8 cellular contexts compared by ENCODE assay signal in the genomic region with DNA sequence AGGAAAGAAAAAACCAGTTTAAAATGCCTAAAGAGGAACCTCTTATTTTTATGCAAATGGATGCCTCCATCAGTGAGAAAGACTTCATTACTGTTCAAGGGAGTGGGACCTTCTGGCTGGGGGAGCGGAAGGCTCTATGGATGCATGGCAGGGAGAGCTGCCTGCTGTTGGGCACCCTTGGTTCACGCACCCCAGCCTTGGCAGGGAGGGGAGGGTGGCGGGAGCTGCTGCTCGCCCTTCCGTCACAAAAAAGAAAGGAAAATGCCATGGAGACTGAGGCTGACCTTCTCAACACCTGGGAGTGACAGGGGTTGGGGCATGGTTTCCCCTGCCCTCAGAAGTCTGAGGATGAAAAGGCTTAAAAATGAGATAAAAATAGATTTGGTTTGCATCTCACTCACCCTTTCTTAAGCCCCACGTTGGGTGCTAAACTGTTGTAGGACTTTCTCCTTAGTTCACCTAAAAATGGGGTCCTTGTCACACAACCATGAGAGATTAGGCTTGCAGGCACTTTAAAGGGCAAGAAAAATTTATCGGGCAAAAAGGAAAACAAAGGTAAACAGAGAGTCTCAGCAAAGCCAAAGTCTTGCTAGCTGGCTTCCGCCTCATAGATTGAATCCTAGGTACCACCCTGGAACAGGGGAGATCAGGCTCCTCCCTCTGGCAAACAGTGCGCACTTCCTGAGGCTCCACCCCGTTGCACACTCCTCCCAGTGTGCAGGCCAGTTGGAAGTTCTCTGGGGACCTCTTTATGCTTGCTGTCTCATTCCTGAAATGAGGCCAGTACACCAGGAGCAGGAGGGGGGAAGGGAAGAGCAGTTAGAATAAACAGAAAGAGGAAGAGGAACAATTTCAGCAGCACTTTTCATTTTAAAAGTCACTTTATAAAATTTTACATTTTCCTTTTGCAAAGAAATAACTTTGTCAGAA. TPM values are rescaled to one million over a fixed set of nuclear protein-coding genes. Genes with fewer than 3 reads are reported as not detected.
DNase-seq lines count a peak whose midpoint lies in the region; ATAC-seq and TF ChIP-seq lines count a peak whose summit lies in the region.

No MANE protein-coding gene starts in this region.

- intact Hi-C loops in ascending aorta (cut with DNase I): loop anchor here (2.0 kb wide), 1 partner anchor 32 kb away; the partner anchor contains the start of genes ITFG1 and PHKB

- H3K4me1 ChIP-seq in ascending aorta (peaks cover 6 to 11% of the 10 kb centered on the region in 2 donors), urinary bladder (ENCODE audit: insufficient read depth) (no peaks in the 10 kb centered on the region)

- peak overlapping the region; percentile 89 to 99 (median 94) for H3K4me3 Mint-ChIP-seq in IgD-negative memory B cell

- H3K4me3 ChIP-seq in ascending aorta (peak overlapping the region in 1 of 2 donors; percentile 21), urinary bladder (ENCODE audit: low read depth, low read length) (no peak overlapping the region)

- peaks cover 14% of the 10 kb centered on the region for H3K36me3 Mint-ChIP-seq in IgD-negative memory B cell

- peak; percentile 68 for ATAC-seq in GM21447 (IDR thresholded peaks at IDR 0.05; ENCODE audit: unreplicated experiment)

- in situ Hi-C loops in GM13976 (cut with MboI; ENCODE audit: low sequenced_read_pairs, unreplicated experiment): no loop called here

- H3K9me3 ChIP-seq in ascending aorta: peaks cover 4 to 22% of the 10 kb centered on the region in 2 donors

- peak; percentile 64 for DNase-seq in GM13976 (ENCODE audit: low spot score)
- DNase-seq in ascending aorta (ENCODE audit: low spot score in 2 of 2): peak; percentile 31 to 86
- DNase-seq in lung microvascular endothelial cell (ENCODE audit: low read depth in 2 of 2): peak; percentile 42 to 74
- DNase-seq in NCI-H345 treated with DMSO at 0.1 percent for 48 hours (lab: John Stamatoyannopoulos, UW; ENCODE audit: unreplicated experiment): no peak
- no peak for DNase-seq in NCI-H1092 (lab: John Stamatoyannopoulos, UW)

- peak overlapping the region; percentile 90 to 98 (median 95) for H3K27ac Mint-ChIP-seq in IgD-negative memory B cell

- peaks cover 0 to 6% (median 3%) of the 10 kb centered on the region in 3 donors for H3K9me3 Mint-ChIP-seq in IgD-negative memory B cell

- H3K27me3 ChIP-seq in ascending aorta: no peaks in the 10 kb centered on the region

- WGBS in urinary bladder: 63% methylated on average over 10 of the region's 10 CpGs

- H3K27ac ChIP-seq in ascending aorta (peak overlapping the region; percentile 65 to 80), urinary bladder (ENCODE audit: low read depth) (peak overlapping the region; percentile 38)

- TF ChIP-seq CTCF in GM13976 (IDR thresholded peaks at IDR 0.05; ENCODE audit: borderline replicate concordance, control extremely low read depth, extremely low read depth, insufficient read depth, missing control alignments): no peak
- TF ChIP-seq CTCF in ascending aorta (IDR thresholded peaks at IDR 0.05): no peak

- H3K4me1 Mint-ChIP-seq in IgD-negative memory B cell: peaks cover 26 to 40% (median 37%) of the 10 kb centered on the region in 3 donors

- no peaks in the 10 kb centered on the region for H3K27me3 Mint-ChIP-seq in IgD-negative memory B cell

- H3K36me3 ChIP-seq in ascending aorta (no peaks in the 10 kb centered on the region), urinary bladder (ENCODE audit: insufficient read depth) (peaks cover 3% of the 10 kb centered on the region)

RNA-seq across cellular contexts. Expression of gene PHKB, which starts 31.6 kb away (rescaled TPM):
- polyA plus RNA-seq in IgD-negative memory B cell (52.2 TPM), urinary bladder (25.5 TPM)
- total RNA-seq in ascending aorta (14.6 TPM), lung microvascular endothelial cell (48.2 and 65.7 TPM in 2 replicates), urinary bladder (162 TPM)

RNA-seq across cellular contexts. Expression of gene ITFG1, which starts 31.8 kb away (rescaled TPM):
- polyA plus RNA-seq in IgD-negative memory B cell (18.1 TPM), urinary bladder (44.9 TPM)
- total RNA-seq in ascending aorta (56.7 TPM), lung microvascular endothelial cell (40.3 and 49.2 TPM in 2 replicates), urinary bladder (125 TPM)

Comparison
In these comparisons a context has a peak if more than half of its experiments do, and no peak if none do; other contexts are left out.
1. DNase-seq: peak in GM13976 (single experiment), ascending aorta (2 of 2) and lung microvascular endothelial cell (2 of 2); none in NCI-H345 treated with DMSO at 0.1 percent for 48 hours (single experiment) and NCI-H1092 (single experiment).